Comparison of ENCODE assay signal across 10 cellular contexts in the genomic region with DNA sequence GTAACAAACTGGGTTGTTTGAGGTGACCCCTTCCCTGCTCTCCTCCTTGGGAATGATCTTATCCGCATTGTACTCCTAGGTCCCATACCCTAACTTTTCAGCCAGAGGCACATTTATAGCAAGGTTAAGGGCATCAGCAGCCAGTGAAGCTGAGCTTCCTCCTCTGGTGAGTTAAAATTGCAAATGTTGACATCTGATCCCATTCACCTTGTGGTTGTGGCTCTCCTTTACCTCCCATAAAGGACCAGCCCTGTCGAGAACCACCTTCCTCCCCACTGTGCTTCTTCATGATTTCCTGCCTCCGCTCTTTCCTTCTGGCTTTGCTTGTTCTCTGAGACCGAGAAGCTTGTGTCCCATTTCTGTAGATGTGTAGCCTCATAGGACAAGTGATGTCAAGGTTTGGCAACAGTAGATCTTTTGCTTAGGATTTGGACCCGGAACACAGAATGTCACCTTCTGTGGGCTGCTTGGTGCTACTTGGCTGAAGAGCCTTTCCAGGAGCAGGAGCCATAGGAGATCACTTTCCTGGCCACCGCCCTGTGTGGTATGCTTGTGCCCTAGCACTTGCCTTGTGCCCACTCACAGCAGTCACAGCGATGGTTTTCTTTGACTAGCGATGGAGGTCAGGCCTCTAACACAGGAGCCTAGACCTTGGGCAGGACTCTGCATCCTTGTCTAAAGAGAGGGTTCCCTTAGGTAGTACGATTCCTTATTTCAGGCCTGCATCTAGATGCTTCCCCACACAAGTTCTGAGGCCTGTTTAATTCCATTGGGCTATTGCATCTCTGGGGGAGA. TPM values are rescaled to one million over a fixed set of nuclear protein-coding genes. Genes with fewer than 3 reads are reported as not detected.
A peak's percentile ranks its signal among the peaks of the same experiment; 100 is the strongest.
DNase-seq lines count a peak whose midpoint lies in the region; ATAC-seq and TF ChIP-seq lines count a peak whose summit lies in the region.
"Had no signal": no experiment of that assay in that cellular context is flagged by ENCODE, and none has a peak within 500 bp of the region (broad histone marks: within the 10 kb centered on the region; RNA-seq: fewer than 3 reads in every experiment).

No MANE protein-coding gene starts in this region.

- no peak for ATAC-seq in stimulated activated effector memory CD8-positive, alpha-beta T cell treated with anti-CD3 and anti-CD28 coated beads, Interleukin-12 subunit alpha, Interleukin-12 subunit beta, amount 100 ng/mL, for 72 hours

- H3K27me3 Mint-ChIP-seq in activated T-helper 1 cell treated with anti-CD3 and anti-CD28 coated beads, Interleukin-12 subunit alpha, Interleukin-12 subunit beta, Interleukin-2, Interleukin-4 antibody, amounts not matched to agents 30 ng/mL and 10 ng/mL and 1 ng/mL, durations not matched to agents 14 hours and 24 hours and 36 hours (ENCODE audit: insufficient read depth) = no peaks in the 10 kb centered on the region

- H3K4me3 ChIP-seq in H7 (ENCODE audit: insufficient read depth, low read depth, low read length) (no peak overlapping the region), left ventricle myocardium inferior (no peak overlapping the region)

- intact Hi-C loops in activated T-helper 1 cell treated with anti-CD3 and anti-CD28 coated beads, Interleukin-12 subunit alpha, Interleukin-12 subunit beta, Interleukin-2, Interleukin-4 antibody, amounts not matched to agents 30 ng/mL and 10 ng/mL and 1 ng/mL, durations not matched to agents 14 hours and 24 hours and 36 hours (cut with micrococcal nuclease) = loop anchor here (2.0 kb wide), 1 partner anchor 13 kb away; no protein-coding TSS in a partner anchor
- intact Hi-C loops in left ventricle myocardium inferior (cut with micrococcal nuclease) = no loop called here

- H3K36me3 ChIP-seq in H7 (replicated peaks; ENCODE audit: control insufficient read depth, insufficient read depth, low read length) = no peaks in the 10 kb centered on the region
- H3K36me3 ChIP-seq in left ventricle myocardium inferior = no peaks in the 10 kb centered on the region

- peaks cover 75% of the 10 kb centered on the region for H3K4me1 ChIP-seq in left ventricle myocardium inferior

- peaks cover 50% of the 10 kb centered on the region for H3K4me1 Mint-ChIP-seq in activated T-helper 1 cell treated with anti-CD3 and anti-CD28 coated beads, Interleukin-12 subunit alpha, Interleukin-12 subunit beta, Interleukin-2, Interleukin-4 antibody, amounts not matched to agents 30 ng/mL and 10 ng/mL and 1 ng/mL, durations not matched to agents 14 hours and 24 hours and 36 hours (ENCODE audit: low read depth)
- H3K4me1 Mint-ChIP-seq in stimulated activated effector memory CD8-positive, alpha-beta T cell treated with anti-CD3 and anti-CD28 coated beads, Interleukin-12 subunit alpha, Interleukin-12 subunit beta, amount 100 ng/mL, for 72 hours = peaks cover 68% of the 10 kb centered on the region

- H3K27ac ChIP-seq in left ventricle myocardium inferior (replicated peaks) = peak overlapping the region; percentile 65

- H3K36me3 Mint-ChIP-seq in activated T-helper 1 cell treated with anti-CD3 and anti-CD28 coated beads, Interleukin-12 subunit alpha, Interleukin-12 subunit beta, Interleukin-2, Interleukin-4 antibody, amounts not matched to agents 30 ng/mL and 10 ng/mL and 1 ng/mL, durations not matched to agents 14 hours and 24 hours and 36 hours (ENCODE audit: low read depth) = peaks cover 12% of the 10 kb centered on the region
- peaks cover 66% of the 10 kb centered on the region for H3K36me3 Mint-ChIP-seq in stimulated activated effector memory CD8-positive, alpha-beta T cell treated with anti-CD3 and anti-CD28 coated beads, Interleukin-12 subunit alpha, Interleukin-12 subunit beta, amount 100 ng/mL, for 72 hours

- no peak for TF ChIP-seq CTCF in left ventricle myocardium inferior (IDR thresholded peaks at IDR 0.05; ENCODE audit: borderline replicate concordance)

- H3K9me3 Mint-ChIP-seq in activated T-helper 1 cell treated with anti-CD3 and anti-CD28 coated beads, Interleukin-12 subunit alpha, Interleukin-12 subunit beta, Interleukin-2, Interleukin-4 antibody, amounts not matched to agents 30 ng/mL and 10 ng/mL and 1 ng/mL, durations not matched to agents 14 hours and 24 hours and 36 hours = no peaks in the 10 kb centered on the region
- H3K9me3 Mint-ChIP-seq in stimulated activated effector memory CD8-positive, alpha-beta T cell treated with anti-CD3 and anti-CD28 coated beads, Interleukin-12 subunit alpha, Interleukin-12 subunit beta, amount 100 ng/mL, for 72 hours = no peaks in the 10 kb centered on the region

- H3K4me3 Mint-ChIP-seq in activated T-helper 1 cell treated with anti-CD3 and anti-CD28 coated beads, Interleukin-12 subunit alpha, Interleukin-12 subunit beta, Interleukin-2, Interleukin-4 antibody, amounts not matched to agents 30 ng/mL and 10 ng/mL and 1 ng/mL, durations not matched to agents 14 hours and 24 hours and 36 hours = peak overlapping the region; percentile 35
- H3K4me3 Mint-ChIP-seq in stimulated activated effector memory CD8-positive, alpha-beta T cell treated with anti-CD3 and anti-CD28 coated beads, Interleukin-12 subunit alpha, Interleukin-12 subunit beta, amount 100 ng/mL, for 72 hours = no peak overlapping the region

- DNase-seq in H7 = peak; percentile 62
- DNase-seq in activated T-helper 1 cell treated with anti-CD3 and anti-CD28 coated beads, Interleukin-12 subunit alpha, Interleukin-12 subunit beta, Interleukin-2, Interleukin-4 antibody, amounts not matched to agents 30 ng/mL and 10 ng/mL and 1 ng/mL, durations not matched to agents 14 hours and 24 hours and 36 hours (ENCODE audit: low spot score) = no peak
- DNase-seq in left ventricle myocardium inferior = no peak
- DNase-seq in stimulated activated effector memory CD8-positive, alpha-beta T cell treated with anti-CD3 and anti-CD28 coated beads, Interleukin-12 subunit alpha, Interleukin-12 subunit beta, amount 100 ng/mL, for 72 hours (ENCODE audit: low spot score in 2 of 2) = no peak
- DNase-seq in NCI-H2227 treated with DMSO at 0.1 percent for 48 hours (lab: John Stamatoyannopoulos, UW) = no peak
- no peak for DNase-seq in kidney tubule cell (ENCODE audit: low spot score)
- no peak for DNase-seq in KBM-7
- no peak for DNase-seq in NCI-H1436 treated with DMSO at 0.1 percent for 48 hours (lab: John Stamatoyannopoulos, UW)
- DNase-seq: MM.1S had no signal

- H3K27me3 ChIP-seq in H7 (ENCODE audit: control insufficient read depth, insufficient read depth, low read length) = no peaks in the 10 kb centered on the region
- H3K27me3 ChIP-seq in left ventricle myocardium inferior (ENCODE audit: low read depth) = no peaks in the 10 kb centered on the region

- in situ Hi-C loops in KBM-7 (cut with MboI; ENCODE audit: low pct_unique_long_range_greater_than_20kb, low sequenced_read_pairs) = no loop called here

- H3K9me3 ChIP-seq in left ventricle myocardium inferior (replicated peaks) = no peaks in the 10 kb centered on the region

- H3K27ac Mint-ChIP-seq in activated T-helper 1 cell treated with anti-CD3 and anti-CD28 coated beads, Interleukin-12 subunit alpha, Interleukin-12 subunit beta, Interleukin-2, Interleukin-4 antibody, amounts not matched to agents 30 ng/mL and 10 ng/mL and 1 ng/mL, durations not matched to agents 14 hours and 24 hours and 36 hours = peak overlapping the region; percentile 37
- peak overlapping the region; percentile 64 for H3K27ac Mint-ChIP-seq in stimulated activated effector memory CD8-positive, alpha-beta T cell treated with anti-CD3 and anti-CD28 coated beads, Interleukin-12 subunit alpha, Interleukin-12 subunit beta, amount 100 ng/mL, for 72 hours

RNA-seq across cellular contexts. Expression of gene SZRD1, which starts 18.8 kb away (rescaled TPM):
- total RNA-seq in H7 (2014; rRNA removed; shearing (Covaris generic)) = 111 and 124 TPM in 2 replicates
- total RNA-seq in activated T-helper 1 cell treated with anti-CD3 and anti-CD28 coated beads, Interleukin-12 subunit alpha, Interleukin-12 subunit beta, Interleukin-2, Interleukin-4 antibody, amounts not matched to agents 30 ng/mL and 10 ng/mL and 1 ng/mL, durations not matched to agents 14 hours and 24 hours and 36 hours = 212 and 216 TPM in 2 replicates
- 97.3 TPM for total RNA-seq in left ventricle myocardium inferior

RNA-seq across cellular contexts. Expression of gene FBXO42, which starts 33.6 kb away (rescaled TPM):
- total RNA-seq in H7 (2014; rRNA removed; shearing (Covaris generic)) = 38.9 and 40.4 TPM in 2 replicates
- 17.1 and 19.1 TPM in 2 replicates for total RNA-seq in activated T-helper 1 cell treated with anti-CD3 and anti-CD28 coated beads, Interleukin-12 subunit alpha, Interleukin-12 subunit beta, Interleukin-2, Interleukin-4 antibody, amounts not matched to agents 30 ng/mL and 10 ng/mL and 1 ng/mL, durations not matched to agents 14 hours and 24 hours and 36 hours
- 18.6 TPM for total RNA-seq in left ventricle myocardium inferior

RNA-seq across cellular contexts. Expression of gene SPATA21, which starts 51.4 kb away (rescaled TPM):
- total RNA-seq in H7 (2014; rRNA removed; shearing (Covaris generic)) = 0.07 TPM in 1 of 2 replicates, not detected in the other
- not detected in 2 replicates for total RNA-seq in activated T-helper 1 cell treated with anti-CD3 and anti-CD28 coated beads, Interleukin-12 subunit alpha, Interleukin-12 subunit beta, Interleukin-2, Interleukin-4 antibody, amounts not matched to agents 30 ng/mL and 10 ng/mL and 1 ng/mL, durations not matched to agents 14 hours and 24 hours and 36 hours
- not detected for total RNA-seq in left ventricle myocardium inferior
- total RNA-seq: pulmonary artery endothelial cell had no signal

RNA-seq across cellular contexts. Expression of gene NECAP2, which starts 54.7 kb away (rescaled TPM):
- total RNA-seq in H7 (2014; rRNA removed; shearing (Covaris generic)) = 69.5 and 80.0 TPM in 2 replicates
- 79.9 and 81.9 TPM in 2 replicates for total RNA-seq in activated T-helper 1 cell treated with anti-CD3 and anti-CD28 coated beads, Interleukin-12 subunit alpha, Interleukin-12 subunit beta, Interleukin-2, Interleukin-4 antibody, amounts not matched to agents 30 ng/mL and 10 ng/mL and 1 ng/mL, durations not matched to agents 14 hours and 24 hours and 36 hours
- 14.9 TPM for total RNA-seq in left ventricle myocardium inferior
